ENCODE assay signal across 8 cellular contexts in genomic region chr17:75238684-75239191, GRCh38. TPM values are rescaled to one million over a fixed set of nuclear protein-coding genes. Genes with fewer than 3 reads are reported as not detected.
DNase-seq lines count a peak whose midpoint lies in the region; ATAC-seq and TF ChIP-seq lines count a peak whose summit lies in the region.

No MANE protein-coding gene starts in this region.

- peaks cover 30% of the 10 kb centered on the region for H3K4me1 Mint-ChIP-seq in memory B cell

- POLR2A ChIA-PET in BJ (lab: Charles Lee): no interaction called here

- ATAC-seq in memory B cell (ENCODE audit: low read depth): peak; percentile 24
- no peak for ATAC-seq in HG02840 (IDR thresholded peaks at IDR 0.05; ENCODE audit: low FRiP score, unreplicated experiment)

- in situ Hi-C loops in HAP-1 (cut with MboI; ENCODE audit: low sequenced_read_pairs): no loop called here

- peak overlapping the region; percentile 86 for H3K27ac Mint-ChIP-seq in memory B cell

- H3K36me3 Mint-ChIP-seq in memory B cell: peaks cover 31% of the 10 kb centered on the region

- DNase-seq in BJ (ENCODE audit: low read depth) (no peak), HAP-1 (ENCODE audit: low spot score in 2 of 2) (peak; percentile 65 to 77), NCI-H526 (lab: John Stamatoyannopoulos, UW) (peak; percentile 64 to 79), dermis blood vessel endothelial cell (peak; percentile 84), memory B cell (ENCODE audit: low spot score in 2 of 2) (peak; percentile 49 to 54)
- peak; percentile 63 for DNase-seq in activated CD4-positive, alpha-beta T cell treated with anti-CD3 and anti-CD28 coated beads, Interleukin-2, amount 50 U/mL, for 1 hour
- peak; percentile 35 to 61 (median 42) for DNase-seq in stimulated activated naive CD4-positive, alpha-beta T cell (lab: John Stamatoyannopoulos, UW)

- CTCF ChIA-PET in BJ (lab: Yijun Ruan, JAX): interaction anchor here (0.8 to 4.9 kb wide), 8 partner anchors 9 to 277 kb away, joined by 3 to 50 read pairs (median 11); partner anchors contain the start of gene GGA3

- no peak overlapping the region for H3K4me3 ChIP-seq in BJ (ENCODE audit: low read depth, low read length)
- no peak overlapping the region for H3K4me3 ChIP-seq in HAP-1

- no peaks in the 10 kb centered on the region for H3K9me3 Mint-ChIP-seq in memory B cell

- H3K9me3 ChIP-seq in HAP-1: no peaks in the 10 kb centered on the region

- peak; percentile 91 for TF ChIP-seq CTCF in BJ (IDR thresholded peaks at IDR 0.05; ENCODE audit: insufficient read depth, low read depth, low read length)

- H3K27me3 ChIP-seq in BJ (ENCODE audit: control insufficient read depth, insufficient read depth, low read length) (no peaks in the 10 kb centered on the region), HAP-1 (ENCODE audit: low read depth) (no peaks in the 10 kb centered on the region)

- H3K36me3 ChIP-seq in BJ (ENCODE audit: control insufficient read depth, insufficient read depth, low read length): peaks cover 44% of the 10 kb centered on the region
- H3K36me3 ChIP-seq in HAP-1 (replicated peaks): peaks cover 93% of the 10 kb centered on the region

- H3K27me3 Mint-ChIP-seq in memory B cell: no peaks in the 10 kb centered on the region

- H3K4me3 Mint-ChIP-seq in memory B cell: no peak overlapping the region

- no peaks in the 10 kb centered on the region for H3K4me1 ChIP-seq in HAP-1

RNA-seq across cellular contexts. Expression of gene GGA3, which starts 22.7 kb away (rescaled TPM):
- polyA plus RNA-seq in BJ (2011; rRNA removed): 18.7 and 27.6 TPM in 2 replicates
- 21.3 and 23.9 TPM in 2 replicates for polyA minus RNA-seq in BJ (2011; rRNA and poly(A)+ RNA removed)
- 11.9 and 26.4 TPM in 2 replicates for total RNA-seq in dermis blood vessel endothelial cell

RNA-seq across cellular contexts. Expression of gene MRPS7, which starts 22.9 kb away (rescaled TPM):
- 66.3 and 69.1 TPM in 2 replicates for polyA plus RNA-seq in BJ (2011; rRNA removed)
- 19.5 and 35.0 TPM in 2 replicates for polyA minus RNA-seq in BJ (2011; rRNA and poly(A)+ RNA removed)
- 63.2 and 73.5 TPM in 2 replicates for total RNA-seq in dermis blood vessel endothelial cell

RNA-seq across cellular contexts. Expression of gene MIF4GD, which starts 32.3 kb away (rescaled TPM):
- polyA plus RNA-seq in BJ (2011; rRNA removed): 20.2 and 29.0 TPM in 2 replicates
- 6.8 and 14.6 TPM in 2 replicates for polyA minus RNA-seq in BJ (2011; rRNA and poly(A)+ RNA removed)
- total RNA-seq in dermis blood vessel endothelial cell: 10.6 and 12.8 TPM in 2 replicates

RNA-seq across cellular contexts. Expression of gene NUP85, which starts 33.3 kb away (rescaled TPM):
- 45.4 and 74.1 TPM in 2 replicates for polyA plus RNA-seq in BJ (2011; rRNA removed)
- 30.2 and 48.9 TPM in 2 replicates for polyA minus RNA-seq in BJ (2011; rRNA and poly(A)+ RNA removed)
- total RNA-seq in dermis blood vessel endothelial cell: 37.6 and 41.5 TPM in 2 replicates

RNA-seq across cellular contexts. Expression of gene SLC25A19, which starts 50.5 kb away (rescaled TPM):
- polyA plus RNA-seq in BJ (2011; rRNA removed): 8.3 and 12.0 TPM in 2 replicates
- polyA minus RNA-seq in BJ (2011; rRNA and poly(A)+ RNA removed): 5.6 and 7.1 TPM in 2 replicates
- total RNA-seq in dermis blood vessel endothelial cell: 10.3 and 13.1 TPM in 2 replicates
